Comparison of ENCODE assay signal across 20 cellular contexts in genomic region chr16:87543436-87544191, GRCh38. TPM values are rescaled to one million over a fixed set of nuclear protein-coding genes. Genes with fewer than 3 reads are reported as not detected.
DNase-seq lines count a peak whose midpoint lies in the region; ATAC-seq and FAIRE-seq lines count a peak whose summit lies in the region.
"Had no signal": no experiment of that assay in that cellular context is flagged by ENCODE, and none has a peak within 500 bp of the region (broad histone marks: within the 10 kb centered on the region; RNA-seq: fewer than 3 reads in every experiment).

No MANE protein-coding gene starts in this region.

- H3K36me3 Mint-ChIP-seq in activated T-cell treated with anti-CD3 and anti-CD28 coated beads, Interleukin-2, amount 50 U/mL, for 72 hours (ENCODE audit: insufficient read depth in 2 of 2) = peaks cover 0 to 2% of the 10 kb centered on the region in 2 donors
- H3K36me3 Mint-ChIP-seq in activated T-cell treated with anti-CD3 and anti-CD28 coated beads, Interleukin-2, amount 50 U/mL, for 24 hours (ENCODE audit: low read depth) = no peaks in the 10 kb centered on the region
- H3K36me3 Mint-ChIP-seq in activated naive CD4-positive, alpha-beta T cell treated with anti-CD3 and anti-CD28 coated beads, Interleukin-2, amount 50 U/mL, for 72 hours = no peaks in the 10 kb centered on the region
- no peaks in the 10 kb centered on the region for H3K36me3 Mint-ChIP-seq in natural killer cell treated with Interleukin-12 subunit alpha and Interleukin-12 subunit beta and Interleukin-15 and Interleukin-18, amount 100 ng/mL, for 72 hours
- H3K36me3 Mint-ChIP-seq: brain had no signal

- FAIRE-seq in RCC 7860 (lab: Jason Lieb, UNC) = no peak

- no peak overlapping the region for H3K27ac Mint-ChIP-seq in activated T-cell treated with anti-CD3 and anti-CD28 coated beads, Interleukin-2, amount 50 U/mL, for 72 hours
- no peak overlapping the region for H3K27ac Mint-ChIP-seq in activated T-cell treated with anti-CD3 and anti-CD28 coated beads, Interleukin-2, amount 50 U/mL, for 24 hours
- no peak overlapping the region for H3K27ac Mint-ChIP-seq in activated naive CD4-positive, alpha-beta T cell treated with anti-CD3 and anti-CD28 coated beads, Interleukin-2, amount 50 U/mL, for 72 hours
- no peak overlapping the region for H3K27ac Mint-ChIP-seq in natural killer cell treated with Interleukin-12 subunit alpha and Interleukin-12 subunit beta and Interleukin-15 and Interleukin-18, amount 100 ng/mL, for 72 hours
- H3K27ac Mint-ChIP-seq: endodermal cell had no signal

- peaks cover 1 to 2% of the 10 kb centered on the region in 2 donors for H3K9me3 Mint-ChIP-seq in activated T-cell treated with anti-CD3 and anti-CD28 coated beads, Interleukin-2, amount 50 U/mL, for 72 hours
- H3K9me3 Mint-ChIP-seq in activated T-cell treated with anti-CD3 and anti-CD28 coated beads, Interleukin-2, amount 50 U/mL, for 24 hours = no peaks in the 10 kb centered on the region
- H3K9me3 Mint-ChIP-seq in activated naive CD4-positive, alpha-beta T cell treated with anti-CD3 and anti-CD28 coated beads, Interleukin-2, amount 50 U/mL, for 72 hours = no peaks in the 10 kb centered on the region
- no peaks in the 10 kb centered on the region for H3K9me3 Mint-ChIP-seq in natural killer cell treated with Interleukin-12 subunit alpha and Interleukin-12 subunit beta and Interleukin-15 and Interleukin-18, amount 100 ng/mL, for 72 hours

- DNase-seq in activated T-cell treated with anti-CD3 and anti-CD28 coated beads, Interleukin-2, amount 50 U/mL, for 72 hours = peak in 1 of 2 donors; percentile 18
- no peak for DNase-seq in activated T-cell treated with anti-CD3 and anti-CD28 coated beads, Interleukin-2, amount 50 U/mL, for 24 hours
- DNase-seq in Kasumi-1 (lab: John Stamatoyannopoulos, UW) (peak; percentile 44 to 63), RCC 7860 (ENCODE audit: low spot score) (no peak), NCI-H146 (lab: John Stamatoyannopoulos, UW) (no peak), H7 (no peak)
- no peak for DNase-seq in activated naive CD4-positive, alpha-beta T cell treated with anti-CD3 and anti-CD28 coated beads, Interleukin-2, amount 50 U/mL, for 72 hours (ENCODE audit: low spot score in 2 of 2)
- DNase-seq in natural killer cell treated with Interleukin-12 subunit alpha and Interleukin-12 subunit beta and Interleukin-15 and Interleukin-18, amount 100 ng/mL, for 72 hours (ENCODE audit: low spot score) = no peak
- DNase-seq: activated CD4-positive, CD25-positive, alpha-beta regulatory T cell; DMS153; endodermal cell; islet precursor cell; midbrain; NCI-H1048; NK-92 treated with Interleukin-12 subunit alpha and Interleukin-12 subunit beta, amount 100 ng/mL, for 24 hours had no signal

- peaks cover 50% of the 10 kb centered on the region for H3K27me3 Mint-ChIP-seq in activated T-cell treated with anti-CD3 and anti-CD28 coated beads, Interleukin-2, amount 50 U/mL, for 72 hours (ENCODE audit: low read depth)
- H3K27me3 Mint-ChIP-seq in activated T-cell treated with anti-CD3 and anti-CD28 coated beads, Interleukin-2, amount 50 U/mL, for 24 hours = peaks cover 60% of the 10 kb centered on the region
- peaks cover 27 to 34% of the 10 kb centered on the region in 2 donors for H3K27me3 Mint-ChIP-seq in natural killer cell treated with Interleukin-12 subunit alpha and Interleukin-12 subunit beta and Interleukin-15 and Interleukin-18, amount 100 ng/mL, for 72 hours

- no peaks in the 10 kb centered on the region for H3K36me3 ChIP-seq in H7 (replicated peaks; ENCODE audit: control insufficient read depth, insufficient read depth, low read length)
- H3K36me3 ChIP-seq: ovary, suprapubic skin had no signal

- no peak overlapping the region for H3K4me3 ChIP-seq in H7 (ENCODE audit: insufficient read depth, low read depth, low read length)
- H3K4me3 ChIP-seq: ovary, smooth muscle cell, suprapubic skin had no signal

- peak; percentile 52 to 59 for ATAC-seq in activated T-cell treated with anti-CD3 and anti-CD28 coated beads, Interleukin-2, amount 50 U/mL, for 72 hours (replicated peaks in 1 of 2)
- ATAC-seq in activated naive CD4-positive, alpha-beta T cell treated with anti-CD3 and anti-CD28 coated beads, Interleukin-2, amount 50 U/mL, for 72 hours = peak; percentile 50 to 56
- peak; percentile 66 to 67 for ATAC-seq in natural killer cell treated with Interleukin-12 subunit alpha and Interleukin-12 subunit beta and Interleukin-15 and Interleukin-18, amount 100 ng/mL, for 72 hours

- H3K27me3 ChIP-seq in H7 (ENCODE audit: control insufficient read depth, insufficient read depth, low read length) = no peaks in the 10 kb centered on the region; the same call in 1 of the 2 replicates
- H3K27me3 ChIP-seq: ovary had no signal

- peaks cover 2% of the 10 kb centered on the region for H3K4me1 Mint-ChIP-seq in activated T-cell treated with anti-CD3 and anti-CD28 coated beads, Interleukin-2, amount 50 U/mL, for 72 hours (ENCODE audit: low read depth)
- peaks cover 8% of the 10 kb centered on the region for H3K4me1 Mint-ChIP-seq in activated T-cell treated with anti-CD3 and anti-CD28 coated beads, Interleukin-2, amount 50 U/mL, for 24 hours (ENCODE audit: low read depth)
- peaks cover 20 to 26% of the 10 kb centered on the region in 2 donors for H3K4me1 Mint-ChIP-seq in natural killer cell treated with Interleukin-12 subunit alpha and Interleukin-12 subunit beta and Interleukin-15 and Interleukin-18, amount 100 ng/mL, for 72 hours (ENCODE audit: low read depth in 2 of 2)
- H3K4me1 Mint-ChIP-seq: endodermal cell had no signal

- H3K4me3 Mint-ChIP-seq in activated T-cell treated with anti-CD3 and anti-CD28 coated beads, Interleukin-2, amount 50 U/mL, for 72 hours = no peak overlapping the region
- no peak overlapping the region for H3K4me3 Mint-ChIP-seq in activated T-cell treated with anti-CD3 and anti-CD28 coated beads, Interleukin-2, amount 50 U/mL, for 24 hours
- H3K4me3 Mint-ChIP-seq in natural killer cell treated with Interleukin-12 subunit alpha and Interleukin-12 subunit beta and Interleukin-15 and Interleukin-18, amount 100 ng/mL, for 72 hours = no peak overlapping the region
- H3K4me3 Mint-ChIP-seq: brain, endodermal cell had no signal

RNA-seq across cellular contexts. Expression of gene ZCCHC14, which starts 50.8 kb away (rescaled TPM):
- 10 to 100 TPM; 13.6 to 14.1 TPM for total RNA-seq in activated T-cell treated with anti-CD3 and anti-CD28 coated beads, Interleukin-2, amount 50 U/mL, for 72 hours
- total RNA-seq in activated naive CD4-positive, alpha-beta T cell treated with anti-CD3 and anti-CD28 coated beads, Interleukin-2, amount 50 U/mL, for 72 hours = 10 to 100 TPM in 1 of 2 donors, 1 to 10 TPM in 1; 5.6 to 17.9 TPM
- total RNA-seq in natural killer cell treated with Interleukin-12 subunit alpha and Interleukin-12 subunit beta and Interleukin-15 and Interleukin-18, amount 100 ng/mL, for 72 hours = 10 to 100 TPM; 15.7 to 15.9 TPM
- 12.2 and 13.3 TPM in 2 replicates for total RNA-seq in H7 (2014; rRNA removed; shearing (Covaris generic))

RNA-seq across cellular contexts. Expression of gene JPH3, which starts 58.7 kb away (rescaled TPM):
- under 1 TPM; 0.60 to 0.74 TPM for total RNA-seq in activated T-cell treated with anti-CD3 and anti-CD28 coated beads, Interleukin-2, amount 50 U/mL, for 72 hours
- under 1 TPM in 1 of 2 donors, not detected in 1; 0.37 TPM for total RNA-seq in activated naive CD4-positive, alpha-beta T cell treated with anti-CD3 and anti-CD28 coated beads, Interleukin-2, amount 50 U/mL, for 72 hours
- total RNA-seq in natural killer cell treated with Interleukin-12 subunit alpha and Interleukin-12 subunit beta and Interleukin-15 and Interleukin-18, amount 100 ng/mL, for 72 hours = not detected
- total RNA-seq in H7 (2014; rRNA removed; shearing (Covaris generic)) = 24.0 and 25.6 TPM in 2 replicates
- total RNA-seq: HT1080, suprapubic skin had no signal

Comparison
In these comparisons a context has a peak if more than half of its experiments do, and no peak if none do; other contexts are left out.
1. DNase-seq: peak in Kasumi-1 (2 of 2); none in activated T-cell treated with anti-CD3 and anti-CD28 coated beads, Interleukin-2, amount 50 U/mL, for 24 hours (single experiment), activated naive CD4-positive, alpha-beta T cell treated with anti-CD3 and anti-CD28 coated beads, Interleukin-2, amount 50 U/mL, for 72 hours (0 of 2), natural killer cell treated with Interleukin-12 subunit alpha and Interleukin-12 subunit beta and Interleukin-15 and Interleukin-18, amount 100 ng/mL, for 72 hours (single experiment), RCC 7860 (single experiment), NCI-H146 (single experiment) and H7 (single experiment).
2. RNA of gene JPH3, which starts 58.7 kb away (total RNA-seq): 24.0 to 25.6 TPM in H7; 0.60 to 0.74 TPM in activated T-cell treated with anti-CD3 and anti-CD28 coated beads, Interleukin-2, amount 50 U/mL, for 72 hours, 0.37 TPM in activated naive CD4-positive, alpha-beta T cell treated with anti-CD3 and anti-CD28 coated beads, Interleukin-2, amount 50 U/mL, for 72 hours and not detected in natural killer cell treated with Interleukin-12 subunit alpha and Interleukin-12 subunit beta and Interleukin-15 and Interleukin-18, amount 100 ng/mL, for 72 hours; every median in the first group is over 10 times any median in the second.
3. Peak in every context shown above with its lines, with median percentiles within 50 percentile points of each other: ATAC-seq.